In genomic region chr1:21814241-21814918, GRCh38 we compare ENCODE assay signal across 8 cellular contexts. TPM values are rescaled to one million over a fixed set of nuclear protein-coding genes. Genes with fewer than 3 reads are reported as not detected.
A peak's percentile ranks its signal among the peaks of the same experiment; 100 is the strongest.
DNase-seq lines count a peak whose midpoint lies in the region; ATAC-seq and TF ChIP-seq lines count a peak whose summit lies in the region.

No MANE protein-coding gene starts in this region.

- POLR2A ChIA-PET in activated CD8-positive, alpha-beta T cell treated with anti-CD3 and anti-CD28 coated beads for 36 hours (lab: Charles Lee), result no interaction called here

- no peaks in the 10 kb centered on the region for H3K36me3 Mint-ChIP-seq in activated CD8-positive, alpha-beta T cell treated with anti-CD3 and anti-CD28 coated beads for 36 hours (ENCODE audit: low read depth)

- H4K20me1 ChIP-seq in osteoblast (ENCODE audit: insufficient read depth, low read length), result no peaks in the 10 kb centered on the region

- TF ChIP-seq CTCF in activated CD8-positive, alpha-beta T cell treated with anti-CD3 and anti-CD28 coated beads for 36 hours (IDR thresholded peaks at IDR 0.05), result peak; percentile 83
- TF ChIP-seq CTCF in fibroblast of mammary gland (conservative IDR thresholded peaks at IDR 0.05; ENCODE audit: control insufficient read depth, insufficient read depth, low read depth, low read length) (peak; percentile 39), osteoblast (IDR thresholded peaks at IDR 0.05; ENCODE audit: extremely low read depth, low read depth, low read length) (no peak)

- CTCF ChIA-PET in activated CD8-positive, alpha-beta T cell treated with anti-CD3 and anti-CD28 coated beads for 36 hours (lab: Charles Lee), result no interaction called here

- H3K4me3 ChIP-seq in fibroblast of mammary gland (ENCODE audit: control insufficient read depth, low read depth, low read length) (peak overlapping the region; percentile 24), osteoblast (ENCODE audit: insufficient read depth, low read length) (peak overlapping the region; percentile 57)

- H3K27me3 Mint-ChIP-seq in activated CD8-positive, alpha-beta T cell treated with anti-CD3 and anti-CD28 coated beads for 36 hours, result peaks cover 15% of the 10 kb centered on the region

- no peaks in the 10 kb centered on the region for H3K27me3 ChIP-seq in osteoblast (ENCODE audit: insufficient read depth, low read length)

- DNase-seq in NOMO-1 (lab: John Stamatoyannopoulos, UW; ENCODE audit: unreplicated experiment in 2 of 2), result peak; percentile 26 to 28
- no peak for DNase-seq in NOMO-1 treated with dmso at 0.1 percent for 144 hours (lab: John Stamatoyannopoulos, UW; ENCODE audit: unreplicated experiment)
- DNase-seq in activated CD8-positive, alpha-beta T cell treated with anti-CD3 and anti-CD28 coated beads for 36 hours, result peak; percentile 51
- no peak for DNase-seq in fibroblast of mammary gland (ENCODE audit: low read depth)
- DNase-seq in osteoblast (ENCODE audit: insufficient read length, low spot score, missing footprints), result peak; percentile 87
- DNase-seq in posterior vena cava (ENCODE audit: low spot score), result no peak

- intact Hi-C loops in activated CD8-positive, alpha-beta T cell treated with anti-CD3 and anti-CD28 coated beads for 36 hours (cut with micrococcal nuclease), result no loop called here
- intact Hi-C loops in posterior vena cava (cut with DNase I), result no loop called here

- H2AFZ ChIP-seq in osteoblast (ENCODE audit: low read length), result no peak overlapping the region

- no peak overlapping the region for H3K27ac ChIP-seq in osteoblast (ENCODE audit: low read depth, low read length)

- H3K9me3 Mint-ChIP-seq in activated CD8-positive, alpha-beta T cell treated with anti-CD3 and anti-CD28 coated beads for 36 hours, result no peaks in the 10 kb centered on the region

- peak overlapping the region; percentile 48 for H3K4me3 Mint-ChIP-seq in activated CD8-positive, alpha-beta T cell treated with anti-CD3 and anti-CD28 coated beads for 36 hours

- ATAC-seq in activated CD8-positive, alpha-beta T cell treated with anti-CD3 and anti-CD28 coated beads for 36 hours, result peak; percentile 86
- ATAC-seq in GM19467 (IDR thresholded peaks at IDR 0.05; ENCODE audit: unreplicated experiment) (no peak), HG02610 (IDR thresholded peaks at IDR 0.05; ENCODE audit: unreplicated experiment) (no peak)

- no peaks in the 10 kb centered on the region for H3K9me3 ChIP-seq in osteoblast (ENCODE audit: low read depth, low read length)

- H3K27ac Mint-ChIP-seq in activated CD8-positive, alpha-beta T cell treated with anti-CD3 and anti-CD28 coated beads for 36 hours, result no peak overlapping the region

- H3K4me1 Mint-ChIP-seq in activated CD8-positive, alpha-beta T cell treated with anti-CD3 and anti-CD28 coated beads for 36 hours (ENCODE audit: low read depth), result peaks cover 6% of the 10 kb centered on the region

- peak overlapping the region; percentile 79 for H3K4me2 ChIP-seq in osteoblast (ENCODE audit: insufficient read depth, low read length)

- peaks cover 14% of the 10 kb centered on the region for H3K4me1 ChIP-seq in osteoblast (ENCODE audit: insufficient read depth, low read length)

- no peaks in the 10 kb centered on the region for H3K79me2 ChIP-seq in osteoblast (ENCODE audit: insufficient read depth, low read length)

- H3K36me3 ChIP-seq in osteoblast (ENCODE audit: insufficient read depth, low read length), result peaks cover 5% of the 10 kb centered on the region

RNA-seq across cellular contexts. Expression of gene LDLRAD2, which starts 2.3 kb away (rescaled TPM):
- total RNA-seq in activated CD8-positive, alpha-beta T cell treated with anti-CD3 and anti-CD28 coated beads for 36 hours, result under 1 TPM in 1 of 2 experiments, not detected in 1; 0.07 TPM
- total RNA-seq in osteoblast, result not detected in 2 replicates
- total RNA-seq in posterior vena cava, result under 1 TPM; 0.24 to 0.28 TPM

RNA-seq across cellular contexts. Expression of gene USP48, which starts 31.4 kb away (rescaled TPM):
- 10 to 100 TPM; 72.1 to 72.4 TPM for total RNA-seq in activated CD8-positive, alpha-beta T cell treated with anti-CD3 and anti-CD28 coated beads for 36 hours
- total RNA-seq in osteoblast (50.1 and 52.5 TPM in 2 replicates), posterior vena cava (10 to 100 TPM; 51.4 to 56.8 TPM)

Comparison
In these comparisons a context has a peak if more than half of its experiments do, and no peak if none do; other contexts are left out.
1. DNase-seq: peak in NOMO-1 (2 of 2), activated CD8-positive, alpha-beta T cell treated with anti-CD3 and anti-CD28 coated beads for 36 hours (single experiment) and osteoblast (single experiment); none in NOMO-1 treated with dmso at 0.1 percent for 144 hours (single experiment), fibroblast of mammary gland (single experiment) and posterior vena cava (single experiment).